In the genomic region with DNA sequence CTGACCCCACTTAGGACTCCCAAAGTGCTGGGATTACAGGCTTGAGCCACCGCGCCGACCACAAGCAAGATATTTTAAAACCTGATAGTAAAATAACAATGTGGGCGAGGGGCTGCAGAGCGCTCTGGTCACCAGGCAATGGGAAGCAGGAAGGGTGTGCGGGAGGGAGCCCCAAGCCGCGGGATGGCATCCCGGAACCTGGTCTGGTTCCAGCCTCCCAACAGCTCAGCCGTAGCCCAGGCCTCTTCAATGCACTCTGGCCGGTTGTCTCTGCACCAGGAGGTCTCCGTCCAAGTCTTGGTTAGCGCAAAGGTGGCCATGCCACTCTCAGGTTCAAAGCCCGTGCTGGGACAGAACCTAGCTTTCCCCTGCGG, we compare ENCODE assay signal across 1 cellular context.
TF ChIP-seq lines count a peak whose summit lies in the region.

No MANE protein-coding gene starts in this region.

TF ChIP-seq in GM12878, 131 proteins besides CTCF, POLR2A, EP300 and RAD21:
- no peak for TF ChIP-seq MEF2A (IDR thresholded peaks at IDR 0.05; ENCODE audit: insufficient read depth, low read depth, low read length)
- TF ChIP-seq GATAD2B (conservative IDR thresholded peaks at IDR 0.05; ENCODE audit: low read depth), result peak; percentile 35; the same call in 1 of the 2 replicates
- TF ChIP-seq, protein P1, sequence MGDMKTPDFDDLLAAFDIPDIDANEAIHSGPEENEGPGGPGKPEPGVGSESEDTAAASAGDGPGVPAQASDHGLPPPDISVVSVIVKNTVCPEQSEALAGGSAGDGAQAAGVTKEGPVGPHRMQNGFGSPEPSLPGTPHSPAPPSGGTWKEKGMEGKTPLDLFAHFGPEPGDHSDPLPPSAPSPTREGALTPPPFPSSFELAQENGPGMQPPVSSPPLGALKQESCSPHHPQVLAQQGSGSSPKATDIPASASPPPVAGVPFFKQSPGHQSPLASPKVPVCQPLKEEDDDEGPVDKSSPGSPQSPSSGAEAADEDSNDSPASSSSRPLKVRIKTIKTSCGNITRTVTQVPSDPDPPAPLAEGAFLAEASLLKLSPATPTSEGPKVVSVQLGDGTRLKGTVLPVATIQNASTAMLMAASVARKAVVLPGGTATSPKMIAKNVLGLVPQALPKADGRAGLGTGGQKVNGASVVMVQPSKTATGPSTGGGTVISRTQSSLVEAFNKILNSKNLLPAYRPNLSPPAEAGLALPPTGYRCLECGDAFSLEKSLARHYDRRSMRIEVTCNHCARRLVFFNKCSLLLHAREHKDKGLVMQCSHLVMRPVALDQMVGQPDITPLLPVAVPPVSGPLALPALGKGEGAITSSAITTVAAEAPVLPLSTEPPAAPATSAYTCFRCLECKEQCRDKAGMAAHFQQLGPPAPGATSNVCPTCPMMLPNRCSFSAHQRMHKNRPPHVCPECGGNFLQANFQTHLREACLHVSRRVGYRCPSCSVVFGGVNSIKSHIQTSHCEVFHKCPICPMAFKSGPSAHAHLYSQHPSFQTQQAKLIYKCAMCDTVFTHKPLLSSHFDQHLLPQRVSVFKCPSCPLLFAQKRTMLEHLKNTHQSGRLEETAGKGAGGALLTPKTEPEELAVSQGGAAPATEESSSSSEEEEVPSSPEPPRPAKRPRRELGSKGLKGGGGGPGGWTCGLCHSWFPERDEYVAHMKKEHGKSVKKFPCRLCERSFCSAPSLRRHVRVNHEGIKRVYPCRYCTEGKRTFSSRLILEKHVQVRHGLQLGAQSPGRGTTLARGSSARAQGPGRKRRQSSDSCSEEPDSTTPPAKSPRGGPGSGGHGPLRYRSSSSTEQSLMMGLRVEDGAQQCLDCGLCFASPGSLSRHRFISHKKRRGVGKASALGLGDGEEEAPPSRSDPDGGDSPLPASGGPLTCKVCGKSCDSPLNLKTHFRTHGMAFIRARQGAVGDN (IDR thresholded peaks at IDR 0.05), result 0 out of 2 replicates have a peak, but pooled peaks have one; percentile 41
- peak in 1 of 2 experiments; percentile 50; a peak in 1 of 4 replicates for TF ChIP-seq BHLHE40 (IDR thresholded peaks at IDR 0.05; ENCODE audit: borderline replicate concordance in 1 of 2, low read depth in 2 of 2, low read length in 1 of 2)
- TF ChIP-seq, protein P2, sequence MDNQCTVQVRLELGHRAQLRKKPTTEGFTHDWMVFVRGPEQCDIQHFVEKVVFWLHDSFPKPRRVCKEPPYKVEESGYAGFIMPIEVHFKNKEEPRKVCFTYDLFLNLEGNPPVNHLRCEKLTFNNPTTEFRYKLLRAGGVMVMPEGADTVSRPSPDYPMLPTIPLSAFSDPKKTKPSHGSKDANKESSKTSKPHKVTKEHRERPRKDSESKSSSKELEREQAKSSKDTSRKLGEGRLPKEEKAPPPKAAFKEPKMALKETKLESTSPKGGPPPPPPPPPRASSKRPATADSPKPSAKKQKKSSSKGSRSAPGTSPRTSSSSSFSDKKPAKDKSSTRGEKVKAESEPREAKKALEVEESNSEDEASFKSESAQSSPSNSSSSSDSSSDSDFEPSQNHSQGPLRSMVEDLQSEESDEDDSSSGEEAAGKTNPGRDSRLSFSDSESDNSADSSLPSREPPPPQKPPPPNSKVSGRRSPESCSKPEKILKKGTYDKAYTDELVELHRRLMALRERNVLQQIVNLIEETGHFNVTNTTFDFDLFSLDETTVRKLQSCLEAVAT (IDR thresholded peaks at IDR 0.05), result 0 out of 2 replicates have a peak, but pooled peaks have one; percentile 36
- 0 out of 2 replicates have a peak, but pooled peaks have one; percentile 26 for TF ChIP-seq SMARCA5 (IDR thresholded peaks at IDR 0.05)
